17 cellular contexts compared by ENCODE assay signal in genomic region chr5:16707869-16708192, GRCh38.
A peak's percentile ranks its signal among the peaks of the same experiment; 100 is the strongest.
DNase-seq lines count a peak whose midpoint lies in the region; ATAC-seq, FAIRE-seq and TF ChIP-seq lines count a peak whose summit lies in the region.
"Had no signal": no experiment of that assay in that cellular context is flagged by ENCODE, and none has a peak within 500 bp of the region (broad histone marks: within the 10 kb centered on the region; RNA-seq: fewer than 3 reads in every experiment).

No MANE protein-coding gene starts in this region.

- no peak overlapping the region for H3K27ac Mint-ChIP-seq in astrocyte (ENCODE audit: unreplicated experiment)
- H3K27ac Mint-ChIP-seq: CD14-positive monocyte; CD8-positive, alpha-beta memory T cell had no signal

- H2AFZ ChIP-seq in HepG2 (ENCODE audit: low read length) (no peak overlapping the region), astrocyte (ENCODE audit: low read depth, low read length) (no peak overlapping the region)
- H2AFZ ChIP-seq: GM23248 had no signal

- H3K4me3 ChIP-seq in HepG2 (replicated peaks in 1 of 3; ENCODE audit: insufficient read depth in 1 of 3, low read depth in 2 of 3, low read length in 3 of 3), result no peak overlapping the region
- no peak overlapping the region for H3K4me3 ChIP-seq in right lobe of liver
- no peak overlapping the region for H3K4me3 ChIP-seq in astrocyte (ENCODE audit: insufficient read depth, low read depth, low read length)
- H3K4me3 ChIP-seq in thyroid gland (replicated peaks in 1 of 3), result no peak overlapping the region
- H3K4me3 ChIP-seq: GM12878, GM23248 had no signal

- no peak for TF ChIP-seq RAD21 in HepG2 (CRISPR knock-in tag; IDR thresholded peaks at IDR 0.05)

- TF ChIP-seq EP300 in HepG2 (IDR thresholded peaks at IDR 0.05; ENCODE audit: low read depth in 2 of 2, low read length in 2 of 2), result no peak
- TF ChIP-seq EP300 in HepG2 (CRISPR knock-in tag; IDR thresholded peaks at IDR 0.05; ENCODE audit: borderline replicate concordance), result no peak

- peaks cover 7% of the 10 kb centered on the region; the same call in 1 of the 2 replicates for H3K4me1 ChIP-seq in HepG2 (ENCODE audit: insufficient read depth, low read length)
- no peaks in the 10 kb centered on the region for H3K4me1 ChIP-seq in right lobe of liver
- H3K4me1 ChIP-seq in astrocyte (ENCODE audit: insufficient read depth, low read length), result no peaks in the 10 kb centered on the region
- H3K4me1 ChIP-seq in thyroid gland, result peaks cover 21 to 29% of the 10 kb centered on the region in 2 donors

- no peak overlapping the region for H3K27ac ChIP-seq in HepG2 (ENCODE audit: extremely low read length, insufficient read depth, low read length)
- no peak overlapping the region for H3K27ac ChIP-seq in right lobe of liver
- H3K27ac ChIP-seq in astrocyte (ENCODE audit: low read depth, low read length), result no peak overlapping the region
- H3K27ac ChIP-seq in thyroid gland, result peak overlapping the region; percentile 8 to 64 (median 56)
- H3K27ac ChIP-seq: 22Rv1, GM23248 had no signal

- ATAC-seq in HepG2, result no peak
- ATAC-seq in right lobe of liver, result no peak
- no peak for ATAC-seq in HG02588 (IDR thresholded peaks at IDR 0.05; ENCODE audit: unreplicated experiment)
- ATAC-seq: GM12878 had no signal

- H3K36me3 Mint-ChIP-seq in astrocyte (ENCODE audit: low read depth, unreplicated experiment), result peaks cover 32% of the 10 kb centered on the region
- H3K36me3 Mint-ChIP-seq: CD8-positive, alpha-beta memory T cell had no signal

- intact Hi-C loops in HepG2 (cut with micrococcal nuclease; ENCODE audit: unreplicated experiment), result no loop called here
- intact Hi-C loops in right lobe of liver (cut with DNase I), result no loop called here
- intact Hi-C loops in thyroid gland (cut with DNase I), result no loop called here

- POLR2A ChIA-PET in HepG2 (lab: Yijun Ruan, JAX), result no interaction called here

- TSS peak; percentile 23 for BruUV-seq in HepG2 (replicated peaks; lab: Mats Ljungman, UMichigan)

- peak overlapping the region; percentile 4 for H3K4me3 Mint-ChIP-seq in astrocyte (ENCODE audit: unreplicated experiment)
- H3K4me3 Mint-ChIP-seq: CD14-positive monocyte; CD8-positive, alpha-beta memory T cell had no signal

- no peaks in the 10 kb centered on the region for H3K27me3 ChIP-seq in HepG2 (ENCODE audit: control insufficient read depth in 1 of 2, insufficient read depth in 2 of 2, low read length in 2 of 2)
- no peaks in the 10 kb centered on the region for H3K27me3 ChIP-seq in right lobe of liver
- H3K27me3 ChIP-seq in astrocyte (ENCODE audit: insufficient read depth, low read length), result no peaks in the 10 kb centered on the region
- H3K27me3 ChIP-seq in thyroid gland, result no peaks in the 10 kb centered on the region

- FAIRE-seq in HepG2 (lab: Jason Lieb, UNC) (no peak), astrocyte (lab: Jason Lieb, UNC) (no peak)
- FAIRE-seq: GM12878, GM18507, HTR-8/SVneo had no signal

- no peak overlapping the region for H3K4me2 ChIP-seq in HepG2 (ENCODE audit: low read depth, low read length)
- no peak overlapping the region for H3K4me2 ChIP-seq in astrocyte (ENCODE audit: low read length)

- in situ Hi-C loops in HepG2 (cut with HindIII; ENCODE audit: extremely low pct_ligation_motif_present, low pct_unique_long_range_greater_than_20kb), result no loop called here

- no peaks in the 10 kb centered on the region for H3K9me3 Mint-ChIP-seq in astrocyte (ENCODE audit: unreplicated experiment)
- H3K9me3 Mint-ChIP-seq: CD8-positive, alpha-beta memory T cell had no signal

- no peak for DNase-seq in HepG2 (ENCODE audit: low spot score)
- DNase-seq in right lobe of liver, result no peak
- no peak for DNase-seq in astrocyte (ENCODE audit: low read depth)
- peak; percentile 50 for DNase-seq in myocyte (ENCODE audit: low read depth)
- no peak for DNase-seq in thyroid gland
- no peak for DNase-seq in foreskin melanocyte
- DNase-seq in OCI-M1 (lab: John Stamatoyannopoulos, UW), result no peak
- DNase-seq: CD8-positive, alpha-beta memory T cell; DMS79; GM23248; H7 had no signal

- H3K9me3 ChIP-seq in HepG2 (ENCODE audit: low read length), result no peaks in the 10 kb centered on the region
- no peaks in the 10 kb centered on the region for H3K9me3 ChIP-seq in right lobe of liver
- no peaks in the 10 kb centered on the region for H3K9me3 ChIP-seq in astrocyte (ENCODE audit: insufficient read depth, low read depth, low read length)
- H3K9me3 ChIP-seq in thyroid gland, result no peaks in the 10 kb centered on the region

- CTCF ChIA-PET in HepG2 (lab: Yijun Ruan, JAX; ENCODE audit: low intra/inter-chr PET ratio, low total read pairs), result no interaction called here

- TF ChIP-seq POLR2A in HepG2 (IDR thresholded peaks at IDR 0.05; ENCODE audit: insufficient read depth in 1 of 2, low read depth in 2 of 2, low read length in 2 of 2) (no peak), right lobe of liver (IDR thresholded peaks at IDR 0.05) (no peak), thyroid gland (IDR thresholded peaks at IDR 0.05) (no peak)

- H3K79me2 ChIP-seq in HepG2 (ENCODE audit: insufficient read depth, low read length) (peaks cover 4% of the 10 kb centered on the region), astrocyte (ENCODE audit: insufficient read depth, low read length) (peaks cover 9% of the 10 kb centered on the region)

- no peaks in the 10 kb centered on the region for H3K27me3 Mint-ChIP-seq in astrocyte (ENCODE audit: low read depth, unreplicated experiment)

- 100% methylated on average over 3 of the region's 3 CpGs for whole genome bisulfite sequencing in HepG2 (ENCODE audit: low lambda C conversion rate)
- WGBS in right lobe of liver (ENCODE audit: insufficient coverage, low coverage, low lambda C conversion rate, missing lambda C conversion rate), result no CpG with 5 or more reads among the region's 3 CpGs
- WGBS in thyroid gland, 2 donors, result 89 to 93% methylated on average over 3 of the region's 3 CpGs

- H3K36me3 ChIP-seq in HepG2 (replicated peaks in 1 of 2; ENCODE audit: control insufficient read depth in 1 of 2, insufficient read depth in 2 of 2, low read length in 2 of 2) (peaks cover 19 to 63% of the 10 kb centered on the region in 2 experiments; a peak in 4 of 5 replicates), right lobe of liver (peaks cover 0 to 2% (median 0%) of the 10 kb centered on the region in 4 donors), astrocyte (ENCODE audit: insufficient read depth, low read length) (peaks cover 55% of the 10 kb centered on the region), thyroid gland (peaks cover 14 to 18% of the 10 kb centered on the region in 2 donors)

- peaks cover 9% of the 10 kb centered on the region for H3K4me1 Mint-ChIP-seq in astrocyte (ENCODE audit: low read depth, unreplicated experiment)

- no peak overlapping the region for H3K9ac ChIP-seq in HepG2 (ENCODE audit: insufficient read depth, low read depth, low read length)
- H3K9ac ChIP-seq in astrocyte (ENCODE audit: low read length), result no peak overlapping the region
- H3K9ac ChIP-seq: GM23248 had no signal

- no peak for TF ChIP-seq CTCF in HepG2 (CRISPR knock-in tag; IDR thresholded peaks at IDR 0.05)
- TF ChIP-seq CTCF in right lobe of liver (IDR thresholded peaks at IDR 0.05), result no peak
- TF ChIP-seq CTCF in astrocyte (IDR thresholded peaks at IDR 0.05; ENCODE audit: insufficient read depth, low read depth, low read length), result no peak
- no peak for TF ChIP-seq CTCF in thyroid gland (IDR thresholded peaks at IDR 0.05)

- no peaks in the 10 kb centered on the region for H4K20me1 ChIP-seq in HepG2 (ENCODE audit: insufficient read depth, low read length)
- peaks cover 35% of the 10 kb centered on the region for H4K20me1 ChIP-seq in astrocyte (ENCODE audit: insufficient read depth, low read length)

TF ChIP-seq in HepG2, 621 proteins besides CTCF, POLR2A, EP300 and RAD21 (continues in another document):
- TF ChIP-seq HMGXB4 (CRISPR knock-in tag; IDR thresholded peaks at IDR 0.05; ENCODE audit: borderline replicate concordance in 1 of 2, low read depth in 1 of 2) (no peak), HOXA5 (CRISPR knock-in tag; IDR thresholded peaks at IDR 0.05) (no peak), DPF2 (CRISPR knock-in tag; IDR thresholded peaks at IDR 0.05; ENCODE audit: borderline replicate concordance, low read depth) (no peak), KMT2B (CRISPR knock-in tag; IDR thresholded peaks at IDR 0.05) (no peak), KLF15 (CRISPR knock-in tag; IDR thresholded peaks at IDR 0.05; ENCODE audit: borderline replicate concordance) (no peak), KDM4B (CRISPR knock-in tag; IDR thresholded peaks at IDR 0.05) (no peak), ZNF451 (CRISPR knock-in tag; IDR thresholded peaks at IDR 0.05) (no peak), ZNF350 (CRISPR knock-in tag; IDR thresholded peaks at IDR 0.05; ENCODE audit: borderline replicate concordance, low read depth) (no peak)

Comparison
In these comparisons a context has a peak if more than half of its experiments do, and no peak if none do; other contexts are left out.
1. H3K27ac ChIP-seq: peak in thyroid gland (3 of 3); none in HepG2 (single experiment), right lobe of liver (0 of 3) and astrocyte (single experiment).